In genomic region chr13:114099918-114100445, GRCh38 we compare ENCODE assay signal across 9 cellular contexts. TPM values are rescaled to one million over a fixed set of nuclear protein-coding genes. Genes with fewer than 3 reads are reported as not detected.
A peak's percentile ranks its signal among the peaks of the same experiment; 100 is the strongest.
DNase-seq lines count a peak whose midpoint lies in the region; ATAC-seq, FAIRE-seq and TF ChIP-seq lines count a peak whose summit lies in the region.
"Had no signal": no experiment of that assay in that cellular context is flagged by ENCODE, and none has a peak within 500 bp of the region (broad histone marks: within the 10 kb centered on the region; RNA-seq: fewer than 3 reads in every experiment).

No MANE protein-coding gene starts in this region.

- H3K4me1 ChIP-seq in IMR-90 (ENCODE audit: control insufficient read depth, insufficient read depth, low read length): peaks cover 36% of the 10 kb centered on the region
- H3K4me1 ChIP-seq in mucosa of descending colon (ENCODE audit: low read depth): no peaks in the 10 kb centered on the region

- no peak for FAIRE-seq in bronchial epithelial cell (lab: Jason Lieb, UNC)

- 0 out of 2 replicates have a peak overlapping the region, but pooled peaks have one; percentile 22 for H3K27ac ChIP-seq in IMR-90 (ENCODE audit: insufficient read depth, low read length)
- H3K27ac ChIP-seq: VCaP had no signal

- H3K14ac ChIP-seq in IMR-90 (replicated peaks; ENCODE audit: low read depth, low read length): no peak overlapping the region

- H3K9me1 ChIP-seq in IMR-90 (ENCODE audit: insufficient read depth, low read length): peaks cover 14% of the 10 kb centered on the region

- H2AK5ac ChIP-seq in IMR-90 (ENCODE audit: low read depth, low read length): peak overlapping the region; percentile 4; the same call in 1 of the 2 replicates

- DNase-seq in CD14-positive monocyte (ENCODE audit: low spot score) (peak; percentile 36), IMR-90 (peak; percentile 44), bronchial epithelial cell (ENCODE audit: low read depth) (peak; percentile 40), mucosa of descending colon (peak; percentile 23 to 45 (median 36)), NCI-H2196 (lab: John Stamatoyannopoulos, UW; ENCODE audit: unreplicated experiment) (no peak), ACHN (no peak), UCSD-AML1 (lab: John Stamatoyannopoulos, UW; ENCODE audit: unreplicated experiment) (no peak)

- peak overlapping the region; percentile 35; the same call in 1 of the 2 replicates for H2BK120ac ChIP-seq in IMR-90 (ENCODE audit: low read depth, low read length)

- H3K27me3 Mint-ChIP-seq in CD14-positive monocyte (ENCODE audit: low read depth in 3 of 3): no peaks in the 10 kb centered on the region

- H3K4ac ChIP-seq in IMR-90 (ENCODE audit: low read depth, low read length): peak overlapping the region; percentile 46; the same call in 1 of the 2 replicates

- H3K36me3 Mint-ChIP-seq in CD14-positive monocyte: peaks cover 23 to 27% of the 10 kb centered on the region in 2 donors

- H3K9me3 Mint-ChIP-seq in CD14-positive monocyte: peaks cover 0 to 4% (median 0%) of the 10 kb centered on the region in 7 donors

- H2BK15ac ChIP-seq in IMR-90 (ENCODE audit: low read depth, low read length): no peak overlapping the region

- H2BK20ac ChIP-seq in IMR-90 (ENCODE audit: low read depth, low read length): no peak overlapping the region

- H3K4me1 Mint-ChIP-seq in CD14-positive monocyte: peaks cover 41% of the 10 kb centered on the region

- no peak overlapping the region for H4K8ac ChIP-seq in IMR-90 (ENCODE audit: low read depth in 2 of 2, low read length in 2 of 2)

- no peak overlapping the region for H3K4me2 ChIP-seq in IMR-90 (ENCODE audit: low read depth, low read length)

- dilution Hi-C loops in IMR-90 (cut with HindIII; ENCODE audit: low sequenced_read_pairs, unreplicated experiment): no loop called here

- H2AFZ ChIP-seq in IMR-90 (replicated peaks; ENCODE audit: low read length, poor library complexity): no peak overlapping the region

- TF ChIP-seq CTCF in CD14-positive monocyte (IDR thresholded peaks at IDR 0.05): no peak
- no peak for TF ChIP-seq CTCF in IMR-90 (conservative IDR thresholded peaks at IDR 0.05; ENCODE audit: low read depth, low read length)
- no peak for TF ChIP-seq CTCF in bronchial epithelial cell (IDR thresholded peaks at IDR 0.05; ENCODE audit: insufficient read depth, low read length, severe bottlenecking)
- no peak for TF ChIP-seq CTCF in mucosa of descending colon (IDR thresholded peaks at IDR 0.05)

- H3K9me3 ChIP-seq in IMR-90 (ENCODE audit: control insufficient read depth, insufficient read depth, low read length) (no peaks in the 10 kb centered on the region), mucosa of descending colon (no peaks in the 10 kb centered on the region)

- H3K18ac ChIP-seq in IMR-90 (ENCODE audit: low read depth, low read length): no peak overlapping the region

- H3K27ac Mint-ChIP-seq in CD14-positive monocyte: peak overlapping the region in 3 of 7 donors; percentile 40 to 69 (median 45)

- no peak overlapping the region; the same call in 1 of the 2 replicates for H4K5ac ChIP-seq in IMR-90 (ENCODE audit: low read depth, low read length)

- CTCF ChIA-PET in IMR-90 (lab: Yijun Ruan, JAX): no interaction called here

- H4K20me1 ChIP-seq in IMR-90 (ENCODE audit: insufficient read depth, low read length): peaks cover 86% of the 10 kb centered on the region

- TF ChIP-seq POLR2A in IMR-90 (IDR thresholded peaks at IDR 0.05; ENCODE audit: low read depth, low read length): no peak

- 81% methylated on average over 22 of the region's 25 CpGs; no CpG with 5 or more reads in 1 of the 2 experiments for WGBS in IMR-90 (ENCODE audit: extremely low coverage in 2 of 2, insufficient read length in 1 of 2), 2 experiments

- BruUV-seq in IMR-90 (replicated peaks; lab: Mats Ljungman, UMichigan): no TSS peak

- intact Hi-C loops in CD14-positive monocyte (cut with micrococcal nuclease) (loop anchor here in 1 of 2 donors (5.0 kb wide), 2 partner anchors 63 to 148 kb away; no protein-coding TSS in a partner anchor), IMR-90 (cut with micrococcal nuclease) (no loop called here), mucosa of descending colon (cut with DNase I, micrococcal nuclease) (no loop called here)

- peaks cover 0 to 72% of the 10 kb centered on the region in 2 experiments; a peak in 3 of 4 replicates for H3K79me1 ChIP-seq in IMR-90 (ENCODE audit: low read depth in 1 of 2, low read length in 2 of 2)

- H3K27me3 ChIP-seq in IMR-90 (ENCODE audit: control insufficient read depth, insufficient read depth, low read length) (no peaks in the 10 kb centered on the region), bronchial epithelial cell (ENCODE audit: control insufficient read depth, insufficient read depth, low read length) (no peaks in the 10 kb centered on the region)

- no peak for TF ChIP-seq RAD21 in IMR-90 (IDR thresholded peaks at IDR 0.05; ENCODE audit: low read length)

- H3K23ac ChIP-seq in IMR-90 (ENCODE audit: low read depth, low read length): no peak overlapping the region

- H3K56ac ChIP-seq in IMR-90 (ENCODE audit: extremely low read depth, insufficient read depth, low read length): no peak overlapping the region

- H3K9ac ChIP-seq in IMR-90 (ENCODE audit: low read depth, low read length): no peak overlapping the region

- ATAC-seq in IMR-90 (ENCODE audit: low read depth): no peak
- peak; percentile 54 for ATAC-seq in mucosa of descending colon
- no peak for ATAC-seq in GM19455 (IDR thresholded peaks at IDR 0.05; ENCODE audit: unreplicated experiment)

- H4K91ac ChIP-seq in IMR-90 (ENCODE audit: insufficient read depth, low read depth, low read length): no peak overlapping the region

- peaks cover 9% of the 10 kb centered on the region for H3K36me3 ChIP-seq in IMR-90 (ENCODE audit: control insufficient read depth, insufficient read depth, low read length)
- no peaks in the 10 kb centered on the region for H3K36me3 ChIP-seq in bronchial epithelial cell (ENCODE audit: control insufficient read depth, insufficient read depth, low read length)
- no peaks in the 10 kb centered on the region for H3K36me3 ChIP-seq in mucosa of descending colon (ENCODE audit: low read depth)

- no peak overlapping the region for H3K4me3 ChIP-seq in IMR-90 (ENCODE audit: insufficient read depth, low read depth, low read length)
- H3K4me3 ChIP-seq in bronchial epithelial cell (ENCODE audit: low read depth, low read length): no peak overlapping the region
- no peak overlapping the region for H3K4me3 ChIP-seq in mucosa of descending colon

- in situ Hi-C loops in IMR-90 (cut with MboI; ENCODE audit: low sequenced_read_pairs): no loop called here
- in situ Hi-C loops in ACHN (cut with HindIII; ENCODE audit: low pct_ligation_motif_present, low pct_unique_long_range_greater_than_20kb, low sequenced_read_pairs): no loop called here

- H3K4me3 Mint-ChIP-seq in CD14-positive monocyte: no peak overlapping the region

- peak overlapping the region; percentile 6 for H2BK5ac ChIP-seq in IMR-90 (ENCODE audit: low read depth, low read length, poor library complexity, severe bottlenecking)

- peak overlapping the region; percentile 69 for H2AK9ac ChIP-seq in IMR-90 (replicated peaks; ENCODE audit: low read depth, low read length, poor library complexity)

- POLR2A ChIA-PET in IMR-90 (lab: Charles Lee; ENCODE audit: unreplicated experiment): no interaction called here

TF ChIP-seq in IMR-90, 13 proteins besides CTCF, POLR2A, EP300 and RAD21:
- TF ChIP-seq MAZ (IDR thresholded peaks at IDR 0.05; ENCODE audit: borderline replicate concordance, low read depth, low read length) (no peak), CEBPB (IDR thresholded peaks at IDR 0.05; ENCODE audit: low read depth, low read length) (no peak), MAFK (IDR thresholded peaks at IDR 0.05; ENCODE audit: low read depth, low read length) (no peak), ELK1 (IDR thresholded peaks at IDR 0.05; ENCODE audit: borderline replicate concordance, low read depth, low read length) (no peak), FOS (IDR thresholded peaks at IDR 0.05; ENCODE audit: low read depth, low read length) (no peak)
- TF ChIP-seq, protein P1, sequence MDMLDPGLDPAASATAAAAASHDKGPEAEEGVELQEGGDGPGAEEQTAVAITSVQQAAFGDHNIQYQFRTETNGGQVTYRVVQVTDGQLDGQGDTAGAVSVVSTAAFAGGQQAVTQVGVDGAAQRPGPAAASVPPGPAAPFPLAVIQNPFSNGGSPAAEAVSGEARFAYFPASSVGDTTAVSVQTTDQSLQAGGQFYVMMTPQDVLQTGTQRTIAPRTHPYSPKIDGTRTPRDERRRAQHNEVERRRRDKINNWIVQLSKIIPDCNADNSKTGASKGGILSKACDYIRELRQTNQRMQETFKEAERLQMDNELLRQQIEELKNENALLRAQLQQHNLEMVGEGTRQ (IDR thresholded peaks at IDR 0.05; ENCODE audit: low read depth, low read length): no peak

RNA-seq across cellular contexts. Expression of gene RASA3, which starts 32.4 kb away (rescaled TPM):
- 10 to 100 TPM in 1 of 2 donors, 1 to 10 TPM in 1; 9.0 to 16.6 TPM for polyA plus RNA-seq in CD14-positive monocyte
- total RNA-seq in IMR-90 (2012; rRNA removed): 21.0 and 22.8 TPM in 2 replicates
- polyA plus RNA-seq in IMR-90 (2012; rRNA removed): 31.0 and 31.4 TPM in 2 replicates
- 22.9 and 29.5 TPM in 2 replicates for polyA plus RNA-seq in IMR-90 (2012; cell fraction: cytosol; rRNA removed)
- polyA plus RNA-seq in IMR-90 (2012; cell fraction: nucleus; rRNA removed; ENCODE audit: low replicate concordance): 48.4 and 48.8 TPM in 2 replicates
- 1.2 and 2.6 TPM in 2 replicates for total RNA-seq in bronchial epithelial cell
- 10 to 100 TPM in 1 of 3 donors, 1 to 10 TPM in 2; 7.9 to 19.0 (median 8.4) TPM for total RNA-seq in mucosa of descending colon

Comparison
In these comparisons a context has a peak if more than half of its experiments do, and no peak if none do; other contexts are left out.
1. DNase-seq: peak in CD14-positive monocyte (single experiment), IMR-90 (single experiment), bronchial epithelial cell (single experiment) and mucosa of descending colon (3 of 3); none in NCI-H2196 (single experiment), ACHN (single experiment) and UCSD-AML1 (single experiment).